ENCODE assay signal across 22 cellular contexts in the genomic region with DNA sequence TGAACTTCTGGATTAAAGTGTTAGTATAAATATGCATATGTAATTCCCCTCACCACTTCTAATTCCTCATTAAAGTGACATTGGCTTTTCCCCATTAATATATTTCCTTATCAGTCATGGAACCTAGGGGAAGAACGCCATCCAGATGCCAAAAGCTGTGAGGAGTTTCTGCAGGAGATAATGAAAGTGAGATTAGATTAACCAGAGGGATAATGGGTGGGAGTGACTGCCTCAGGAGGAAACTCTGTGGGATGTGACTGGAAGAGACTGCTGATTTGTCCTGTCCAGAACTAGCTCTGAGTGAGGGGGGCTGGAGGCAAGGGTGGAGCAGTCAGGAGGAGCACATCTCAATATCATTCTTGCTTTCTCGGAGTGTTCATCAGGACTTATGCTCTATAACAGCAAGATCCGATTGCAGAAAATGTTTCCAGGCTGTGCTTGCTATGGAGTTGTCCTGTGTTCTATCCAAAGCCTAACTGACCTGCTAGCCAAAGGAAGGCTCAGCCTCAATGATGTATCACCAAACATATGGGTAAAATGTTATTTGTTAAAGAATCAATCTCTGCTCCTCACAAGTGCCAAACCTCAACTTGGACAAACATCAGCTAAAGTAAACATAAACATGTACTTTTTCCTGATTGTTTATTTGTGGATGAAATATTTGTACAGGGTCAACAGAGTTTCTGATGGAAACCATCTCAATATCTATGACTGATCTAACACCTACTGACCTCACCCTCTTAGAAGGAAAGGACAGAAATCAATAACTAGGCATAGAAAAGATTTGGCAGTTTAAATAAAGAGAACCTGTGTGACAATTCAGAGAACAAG.
DNase-seq lines count a peak whose midpoint lies in the region; ATAC-seq, FAIRE-seq and TF ChIP-seq lines count a peak whose summit lies in the region.
"Had no signal": no experiment of that assay in that cellular context is flagged by ENCODE, and none has a peak within 500 bp of the region (broad histone marks: within the 10 kb centered on the region; RNA-seq: fewer than 3 reads in every experiment).

No MANE protein-coding gene starts in this region.

- no peaks in the 10 kb centered on the region for H3K9me3 ChIP-seq in right lobe of liver
- H3K9me3 ChIP-seq in HepG2 (ENCODE audit: low read length): no peaks in the 10 kb centered on the region
- peaks cover 18% of the 10 kb centered on the region for H3K9me3 ChIP-seq in endodermal cell (ENCODE audit: control insufficient read depth, low read length)
- H3K9me3 ChIP-seq: BE2C had no signal

- H2BK15ac ChIP-seq in mesendoderm (replicated peaks; ENCODE audit: low read depth): no peak overlapping the region

- no peak overlapping the region for H2BK120ac ChIP-seq in mesendoderm (ENCODE audit: low read depth, low read length)

- no peak for TF ChIP-seq RAD21 in HepG2 (CRISPR knock-in tag; IDR thresholded peaks at IDR 0.05)

- FAIRE-seq in HepG2 (lab: Jason Lieb, UNC): no peak
- FAIRE-seq: A204.1 had no signal

- no peak overlapping the region for H3K56ac ChIP-seq in mesendoderm (ENCODE audit: low read length)

- H3K36me3 Mint-ChIP-seq in endodermal cell (ENCODE audit: low read depth): no peaks in the 10 kb centered on the region
- H3K36me3 Mint-ChIP-seq: CD4-positive, CD25-positive, alpha-beta regulatory T cell; CD8-positive, alpha-beta memory T cell had no signal

- H3K18ac ChIP-seq in mesendoderm (ENCODE audit: low read length): no peak overlapping the region

- CTCF ChIA-PET in HepG2 (lab: Yijun Ruan, JAX; ENCODE audit: low intra/inter-chr PET ratio, low total read pairs): no interaction called here

- H3K27me3 Mint-ChIP-seq in endodermal cell (ENCODE audit: insufficient read depth): peaks cover 41% of the 10 kb centered on the region
- H3K27me3 Mint-ChIP-seq: CD4-positive, CD25-positive, alpha-beta regulatory T cell had no signal

- H3K4ac ChIP-seq in mesendoderm (ENCODE audit: low read depth, low read length): no peak overlapping the region

- H3K27me3 ChIP-seq in right lobe of liver (no peaks in the 10 kb centered on the region), HepG2 (ENCODE audit: control insufficient read depth in 1 of 2, insufficient read depth in 2 of 2, low read length in 2 of 2) (no peaks in the 10 kb centered on the region), endodermal cell (ENCODE audit: control insufficient read depth, insufficient read depth, low read length, poor library complexity, severe bottlenecking) (peaks cover 92% of the 10 kb centered on the region), mesendoderm (ENCODE audit: insufficient read depth, low read length, poor library complexity) (no peaks in the 10 kb centered on the region)
- H3K27me3 ChIP-seq: BE2C had no signal

- H3K9ac ChIP-seq in HepG2 (ENCODE audit: insufficient read depth, low read depth, low read length) (no peak overlapping the region), endodermal cell (ENCODE audit: extremely low read depth, low read length, poor library complexity, severe bottlenecking) (no peak overlapping the region), mesendoderm (ENCODE audit: low read length) (no peak overlapping the region)

- H3K79me2 ChIP-seq in HepG2 (ENCODE audit: insufficient read depth, low read length): no peaks in the 10 kb centered on the region
- no peaks in the 10 kb centered on the region for H3K79me2 ChIP-seq in mesendoderm (ENCODE audit: control insufficient read depth, insufficient read depth, low read length)

- BruUV-seq in HepG2 (replicated peaks; lab: Mats Ljungman, UMichigan): no TSS peak

- no peak overlapping the region for H3K4me3 Mint-ChIP-seq in endodermal cell
- H3K4me3 Mint-ChIP-seq: CD4-positive, CD25-positive, alpha-beta regulatory T cell; CD8-positive, alpha-beta memory T cell; HFFc6 had no signal

- DNase-seq in right lobe of liver: no peak
- DNase-seq in HepG2 (ENCODE audit: low spot score): no peak
- DNase-seq in NCI-H69 (lab: John Stamatoyannopoulos, UW): peak; percentile 25
- peak; percentile 47 for DNase-seq in endodermal cell
- peak; percentile 80 for DNase-seq in mesendoderm
- no peak for DNase-seq in NOMO-1 (lab: John Stamatoyannopoulos, UW; ENCODE audit: unreplicated experiment in 2 of 2)
- DNase-seq: ACHN; BE2C; C1 segment of cervical spinal cord; CD4-positive, CD25-positive, alpha-beta regulatory T cell; CD8-positive, alpha-beta memory T cell; COR-L47; DMS153; GDM1; GOT3; H7; HFFc6; KG1 had no signal

- H3K36me3 ChIP-seq in right lobe of liver: no peaks in the 10 kb centered on the region
- no peaks in the 10 kb centered on the region for H3K36me3 ChIP-seq in HepG2 (replicated peaks in 1 of 2; ENCODE audit: control insufficient read depth in 1 of 2, insufficient read depth in 2 of 2, low read length in 2 of 2)
- H3K36me3 ChIP-seq in endodermal cell (ENCODE audit: control insufficient read depth, insufficient read depth, low read length): no peaks in the 10 kb centered on the region
- H3K36me3 ChIP-seq in mesendoderm (ENCODE audit: control insufficient read depth, insufficient read depth, low read length): no peaks in the 10 kb centered on the region
- H3K36me3 ChIP-seq: BE2C had no signal

- POLR2A ChIA-PET in HepG2 (lab: Yijun Ruan, JAX): no interaction called here

- peaks cover 7% of the 10 kb centered on the region for H3K4me1 Mint-ChIP-seq in endodermal cell
- H3K4me1 Mint-ChIP-seq: CD4-positive, CD25-positive, alpha-beta regulatory T cell; CD8-positive, alpha-beta memory T cell had no signal

- H3K4me1 ChIP-seq in right lobe of liver (peaks cover 0 to 17% (median 0%) of the 10 kb centered on the region in 4 donors), HepG2 (ENCODE audit: insufficient read depth, low read length) (no peaks in the 10 kb centered on the region), endodermal cell (ENCODE audit: control insufficient read depth, insufficient read depth, low read length) (no peaks in the 10 kb centered on the region), mesendoderm (ENCODE audit: control insufficient read depth, low read depth, low read length) (no peaks in the 10 kb centered on the region)
- H3K4me1 ChIP-seq: BE2C had no signal

- H4K8ac ChIP-seq in mesendoderm (ENCODE audit: low read depth, low read length): no peak overlapping the region

- in situ Hi-C loops in HepG2 (cut with HindIII; ENCODE audit: extremely low pct_ligation_motif_present, low pct_unique_long_range_greater_than_20kb): no loop called here

- no peaks in the 10 kb centered on the region for H3K79me1 ChIP-seq in mesendoderm (ENCODE audit: low read length)

- H3K9me3 Mint-ChIP-seq in endodermal cell: peaks cover 8% of the 10 kb centered on the region

- H4K5ac ChIP-seq in mesendoderm (ENCODE audit: low read length): no peak overlapping the region

- no peak overlapping the region for H3K27ac Mint-ChIP-seq in endodermal cell
- H3K27ac Mint-ChIP-seq: CD4-positive, CD25-positive, alpha-beta regulatory T cell; CD8-positive, alpha-beta memory T cell; HFFc6 had no signal

- H3K27ac ChIP-seq in right lobe of liver: no peak overlapping the region
- H3K27ac ChIP-seq in HepG2 (ENCODE audit: extremely low read length, insufficient read depth, low read length): no peak overlapping the region
- no peak overlapping the region for H3K27ac ChIP-seq in endodermal cell (ENCODE audit: low read depth, low read length)
- H3K27ac ChIP-seq in mesendoderm (ENCODE audit: low read depth, low read length): no peak overlapping the region

- H2AFZ ChIP-seq in HepG2 (ENCODE audit: low read length): no peak overlapping the region

- no peak overlapping the region for H2BK5ac ChIP-seq in mesendoderm (ENCODE audit: low read length)

- H3K4me2 ChIP-seq in HepG2 (ENCODE audit: low read depth, low read length): no peak overlapping the region
- no peak overlapping the region for H3K4me2 ChIP-seq in mesendoderm (ENCODE audit: low read length)

- H3K23ac ChIP-seq in mesendoderm (ENCODE audit: low read length): no peak overlapping the region

- TF ChIP-seq EP300 in HepG2 (IDR thresholded peaks at IDR 0.05; ENCODE audit: low read depth in 2 of 2, low read length in 2 of 2): no peak
- no peak for TF ChIP-seq EP300 in HepG2 (CRISPR knock-in tag; IDR thresholded peaks at IDR 0.05; ENCODE audit: borderline replicate concordance)

- ATAC-seq in right lobe of liver (peak; percentile 67 to 79 (median 76)), HepG2 (no peak), GM19035 (IDR thresholded peaks at IDR 0.05; ENCODE audit: unreplicated experiment) (no peak), HG02610 (IDR thresholded peaks at IDR 0.05; ENCODE audit: unreplicated experiment) (no peak)
- ATAC-seq: HCT116 had no signal

- TF ChIP-seq POLR2A in right lobe of liver (IDR thresholded peaks at IDR 0.05): no peak
- TF ChIP-seq POLR2A in HepG2 (IDR thresholded peaks at IDR 0.05; ENCODE audit: insufficient read depth in 1 of 2, low read depth in 2 of 2, low read length in 2 of 2): no peak

- intact Hi-C loops in right lobe of liver (cut with DNase I) (no loop called here), HepG2 (cut with micrococcal nuclease; ENCODE audit: unreplicated experiment) (no loop called here)

- no peak overlapping the region for H3K4me3 ChIP-seq in right lobe of liver
- no peak overlapping the region for H3K4me3 ChIP-seq in HepG2 (replicated peaks in 1 of 3; ENCODE audit: insufficient read depth in 1 of 3, low read depth in 2 of 3, low read length in 3 of 3)
- no peak overlapping the region for H3K4me3 ChIP-seq in endodermal cell (ENCODE audit: low read length)
- no peak overlapping the region for H3K4me3 ChIP-seq in mesendoderm (ENCODE audit: low read length)

- 44% methylated on average over 3 of the region's 3 CpGs for WGBS in right lobe of liver (ENCODE audit: insufficient coverage, low coverage, low lambda C conversion rate, missing lambda C conversion rate)
- WGBS in HepG2 (ENCODE audit: low lambda C conversion rate): 6% methylated on average over 3 of the region's 3 CpGs
- WGBS in endodermal cell (ENCODE audit: insufficient coverage in 1 of 2, insufficient read length in 1 of 2), 2 experiments: 65 to 100% methylated on average over 1 to 3 of the region's 3 CpGs
- no CpG with 5 or more reads among the region's 3 CpGs for WGBS in mesendoderm (ENCODE audit: extremely low coverage, insufficient coverage, low lambda C conversion rate)

- no peak overlapping the region for H2AK5ac ChIP-seq in mesendoderm (ENCODE audit: low read length)

- TF ChIP-seq CTCF in right lobe of liver (IDR thresholded peaks at IDR 0.05): no peak
- TF ChIP-seq CTCF in HepG2 (CRISPR knock-in tag; IDR thresholded peaks at IDR 0.05): no peak
- TF ChIP-seq CTCF in endodermal cell (conservative IDR thresholded peaks at IDR 0.05): no peak

- H4K20me1 ChIP-seq in HepG2 (ENCODE audit: insufficient read depth, low read length): no peaks in the 10 kb centered on the region

TF ChIP-seq in HepG2, 621 proteins besides CTCF, POLR2A, EP300 and RAD21 (continues in another document):
- no peak for TF ChIP-seq ELK4 (CRISPR knock-in tag; IDR thresholded peaks at IDR 0.05; ENCODE audit: borderline replicate concordance)

Comparison
In these comparisons a context has a peak if more than half of its experiments do, and no peak if none do; other contexts are left out.
1. ATAC-seq: peak in right lobe of liver (4 of 4); none in HepG2 (single experiment), GM19035 (single experiment) and HG02610 (single experiment).
2. DNase-seq: peak in NCI-H69 (single experiment), endodermal cell (single experiment) and mesendoderm (single experiment); none in right lobe of liver (0 of 3), HepG2 (single experiment) and NOMO-1 (0 of 2).